Comparison of ENCODE assay signal across 15 cellular contexts in genomic region chr2:1736997-1737480, GRCh38. TPM values are rescaled to one million over a fixed set of nuclear protein-coding genes. Genes with fewer than 3 reads are reported as not detected.
DNase-seq lines count a peak whose midpoint lies in the region; ATAC-seq, FAIRE-seq and TF ChIP-seq lines count a peak whose summit lies in the region.
"Had no signal": no experiment of that assay in that cellular context is flagged by ENCODE, and none has a peak within 500 bp of the region (broad histone marks: within the 10 kb centered on the region; RNA-seq: fewer than 3 reads in every experiment).

No MANE protein-coding gene starts in this region.

- ATAC-seq in Right ventricle myocardium inferior (no peak), lower lobe of right lung (no peak), HG02759 (IDR thresholded peaks at IDR 0.05; ENCODE audit: unreplicated experiment) (no peak)
- ATAC-seq: naive thymus-derived CD8-positive, alpha-beta T cell had no signal

- peak; percentile 47 for TF ChIP-seq EP300 in transverse colon (IDR thresholded peaks at IDR 0.05; ENCODE audit: low read depth)

- in situ Hi-C loops in transverse colon (cut with MboI; ENCODE audit: low pct_ligation_motif_present in 1 of 4, low pct_unique_long_range_greater_than_20kb in 1 of 4, low sequenced_read_pairs in 3 of 4): loop anchor here in 2 of 4 donors (25.0 kb wide), 1 partner anchor 150 kb away; no protein-coding TSS in a partner anchor

- H3K36me3 ChIP-seq in cardiac muscle cell (no peaks in the 10 kb centered on the region), bronchial epithelial cell (ENCODE audit: control insufficient read depth, insufficient read depth, low read length) (peaks cover 2% of the 10 kb centered on the region), lower lobe of right lung (no peaks in the 10 kb centered on the region), transverse colon (no peaks in the 10 kb centered on the region)

- H3K27ac ChIP-seq in cardiac muscle cell (peak overlapping the region; percentile 2), lower lobe of right lung (no peak overlapping the region), transverse colon (peak overlapping the region; percentile 93 to 96 (median 93))
- H3K27ac ChIP-seq: HL-60, SK-N-MC had no signal

- intact Hi-C loops in Right ventricle myocardium inferior (cut with DNase I): no loop called here
- intact Hi-C loops in lower lobe of right lung (cut with DNase I): no loop called here
- intact Hi-C loops in transverse colon (cut with DNase I; ENCODE audit: low total_unique reads): no loop called here

- TF ChIP-seq POLR2A in transverse colon (IDR thresholded peaks at IDR 0.05): no peak

- 46 to 65% methylated on average over 5 to 17 of the region's 17 CpGs for WGBS in transverse colon (ENCODE audit: low coverage in 1 of 2), 2 donors

- TF ChIP-seq CTCF in cardiac muscle cell (IDR thresholded peaks at IDR 0.05; ENCODE audit: low read depth, low read length) (no peak), bronchial epithelial cell (IDR thresholded peaks at IDR 0.05; ENCODE audit: insufficient read depth, low read length, severe bottlenecking) (no peak), lower lobe of right lung (IDR thresholded peaks at IDR 0.05) (no peak), transverse colon (IDR thresholded peaks at IDR 0.05) (no peak)

- FAIRE-seq in bronchial epithelial cell (lab: Jason Lieb, UNC): no peak

- no peaks in the 10 kb centered on the region for H3K27me3 ChIP-seq in cardiac muscle cell
- H3K27me3 ChIP-seq in bronchial epithelial cell (ENCODE audit: control insufficient read depth, insufficient read depth, low read length): no peaks in the 10 kb centered on the region
- no peaks in the 10 kb centered on the region for H3K27me3 ChIP-seq in lower lobe of right lung (ENCODE audit: low read depth)
- no peaks in the 10 kb centered on the region for H3K27me3 ChIP-seq in transverse colon

- H3K4me3 ChIP-seq in cardiac muscle cell (no peak overlapping the region), bronchial epithelial cell (ENCODE audit: low read depth, low read length) (no peak overlapping the region), lower lobe of right lung (no peak overlapping the region), transverse colon (no peak overlapping the region)
- H3K4me3 ChIP-seq: SK-N-MC had no signal

- peaks cover 3% of the 10 kb centered on the region for H3K9me3 ChIP-seq in cardiac muscle cell (ENCODE audit: low read depth)
- H3K9me3 ChIP-seq in lower lobe of right lung: no peaks in the 10 kb centered on the region
- H3K9me3 ChIP-seq in transverse colon: peaks cover 0 to 6% of the 10 kb centered on the region in 2 donors

- peak in 1 of 2 donors; percentile 70 for DNase-seq in cardiac muscle cell (ENCODE audit: low read depth in 1 of 2, low spot score in 1 of 2)
- DNase-seq in Right ventricle myocardium inferior (ENCODE audit: missing footprints): no peak
- DNase-seq in bronchial epithelial cell (ENCODE audit: low read depth): peak; percentile 74
- peak; percentile 32 for DNase-seq in lower lobe of right lung
- no peak for DNase-seq in transverse colon
- DNase-seq in activated CD4-positive, alpha-beta T cell treated with anti-CD3 and anti-CD28 coated beads, Interleukin-2, amount 50 U/mL, for 48 hours: no peak
- DNase-seq in DMS79 treated with DMSO at 0.1 percent for 48 hours (lab: John Stamatoyannopoulos, UW): no peak
- DNase-seq: ACHN; activated naive CD8-positive, alpha-beta T cell treated with anti-CD3 and anti-CD28 coated beads for 36 hours; DMS79; naive thymus-derived CD8-positive, alpha-beta T cell; NCI-H524 had no signal

- H3K4me1 ChIP-seq in cardiac muscle cell (ENCODE audit: low read depth) (peaks cover 3% of the 10 kb centered on the region), lower lobe of right lung (peaks cover 14% of the 10 kb centered on the region), transverse colon (peaks cover 11 to 36% (median 24%) of the 10 kb centered on the region in 4 donors)

RNA-seq across cellular contexts. Expression of gene PXDN, which starts 7.3 kb away (rescaled TPM):
- total RNA-seq in cardiac muscle cell: 110 and 129 TPM in 2 replicates
- 85.7 and 96.8 TPM in 2 replicates for polyA plus RNA-seq in cardiac muscle cell
- total RNA-seq in Right ventricle myocardium inferior: 19.7 TPM
- 29.2 and 34.0 TPM in 2 replicates for total RNA-seq in bronchial epithelial cell
- total RNA-seq in lower lobe of right lung: 36.3 TPM
- total RNA-seq in transverse colon: 10 to 100 TPM in 3 of 4 donors, 1 to 10 TPM in 1; 9.0 to 46.2 (median 18.5) TPM

Comparison
In these comparisons a context has a peak if more than half of its experiments do, and no peak if none do; other contexts are left out.
1. DNase-seq: peak in bronchial epithelial cell (single experiment) and lower lobe of right lung (single experiment); none in Right ventricle myocardium inferior (single experiment), transverse colon (single experiment), activated CD4-positive, alpha-beta T cell treated with anti-CD3 and anti-CD28 coated beads, Interleukin-2, amount 50 U/mL, for 48 hours (0 of 2) and DMS79 treated with DMSO at 0.1 percent for 48 hours (single experiment).